Comparison of ENCODE assay signal across 11 cellular contexts in genomic region chr11:22703561-22703960, GRCh38. TPM values are rescaled to one million over a fixed set of nuclear protein-coding genes. Genes with fewer than 3 reads are reported as not detected.
DNase-seq lines count a peak whose midpoint lies in the region; ATAC-seq, FAIRE-seq and TF ChIP-seq lines count a peak whose summit lies in the region.
"Had no signal": no experiment of that assay in that cellular context is flagged by ENCODE, and none has a peak within 500 bp of the region (broad histone marks: within the 10 kb centered on the region; RNA-seq: fewer than 3 reads in every experiment).

No MANE protein-coding gene starts in this region.

- no peaks in the 10 kb centered on the region for H3K36me3 Mint-ChIP-seq in Caco-2 (ENCODE audit: insufficient read depth, unreplicated experiment)
- H3K36me3 Mint-ChIP-seq in stimulated activated memory B cell treated with anti-CD40 and anti-IgM and Interleukin-4, amounts not matched to agents 10 μg/mL and 1 μg/mL and 100 μg/mL, for 72 hours, result no peaks in the 10 kb centered on the region
- H3K36me3 Mint-ChIP-seq: activated CD4-positive, alpha-beta memory T cell treated with anti-CD3 and anti-CD28 coated beads for 36 hours had no signal

- no peaks in the 10 kb centered on the region for H3K27me3 Mint-ChIP-seq in Caco-2 (ENCODE audit: insufficient read depth, unreplicated experiment)
- H3K27me3 Mint-ChIP-seq in stimulated activated memory B cell treated with anti-CD40 and anti-IgM and Interleukin-4, amounts not matched to agents 10 μg/mL and 1 μg/mL and 100 μg/mL, for 72 hours, result peaks cover 12% of the 10 kb centered on the region
- H3K27me3 Mint-ChIP-seq: activated CD4-positive, alpha-beta memory T cell treated with anti-CD3 and anti-CD28 coated beads for 36 hours had no signal

- no peaks in the 10 kb centered on the region for H3K9me3 ChIP-seq in Caco-2

- peaks cover 47% of the 10 kb centered on the region for H3K4me1 Mint-ChIP-seq in Caco-2 (ENCODE audit: low read depth, unreplicated experiment)
- H3K4me1 Mint-ChIP-seq in stimulated activated memory B cell treated with anti-CD40 and anti-IgM and Interleukin-4, amounts not matched to agents 10 μg/mL and 1 μg/mL and 100 μg/mL, for 72 hours, result no peaks in the 10 kb centered on the region

- TSS peak; percentile 67 for BruUV-seq in Caco-2 (replicated peaks; lab: Mats Ljungman, UMichigan)

- POLR2A ChIA-PET in Caco-2 (lab: Charles Lee), result no interaction called here

- H3K9me3 Mint-ChIP-seq in Caco-2 (ENCODE audit: unreplicated experiment), result peaks cover 9% of the 10 kb centered on the region
- H3K9me3 Mint-ChIP-seq in stimulated activated memory B cell treated with anti-CD40 and anti-IgM and Interleukin-4, amounts not matched to agents 10 μg/mL and 1 μg/mL and 100 μg/mL, for 72 hours, result peaks cover 2% of the 10 kb centered on the region
- H3K9me3 Mint-ChIP-seq: activated CD4-positive, alpha-beta memory T cell treated with anti-CD3 and anti-CD28 coated beads for 36 hours had no signal

- CTCF ChIA-PET in Caco-2 (lab: Charles Lee), result no interaction called here

- peak overlapping the region; percentile 83 for H3K27ac Mint-ChIP-seq in Caco-2 (ENCODE audit: unreplicated experiment)
- no peak overlapping the region for H3K27ac Mint-ChIP-seq in stimulated activated memory B cell treated with anti-CD40 and anti-IgM and Interleukin-4, amounts not matched to agents 10 μg/mL and 1 μg/mL and 100 μg/mL, for 72 hours
- H3K27ac Mint-ChIP-seq: activated CD4-positive, alpha-beta memory T cell treated with anti-CD3 and anti-CD28 coated beads for 36 hours had no signal

- no peaks in the 10 kb centered on the region for H3K36me3 ChIP-seq in Caco-2 (ENCODE audit: control insufficient read depth, insufficient read depth, low read length)

- intact Hi-C loops in Caco-2 (cut with micrococcal nuclease; ENCODE audit: unreplicated experiment), result loop anchor here (1.0 kb wide), 2 partner anchors 23 to 29 kb away; no protein-coding TSS in a partner anchor

- peak overlapping the region; percentile 52 for H3K4me3 Mint-ChIP-seq in Caco-2 (ENCODE audit: unreplicated experiment)
- H3K4me3 Mint-ChIP-seq in stimulated activated memory B cell treated with anti-CD40 and anti-IgM and Interleukin-4, amounts not matched to agents 10 μg/mL and 1 μg/mL and 100 μg/mL, for 72 hours, result no peak overlapping the region
- H3K4me3 Mint-ChIP-seq: activated CD4-positive, alpha-beta memory T cell treated with anti-CD3 and anti-CD28 coated beads for 36 hours had no signal

- H3K27me3 ChIP-seq in Caco-2 (replicated peaks; ENCODE audit: control insufficient read depth, insufficient read depth, low read length), result no peaks in the 10 kb centered on the region

- DNase-seq in Caco-2 (no peak), NCI-H128 (lab: John Stamatoyannopoulos, UW; ENCODE audit: unreplicated experiment) (peak; percentile 83), SW480 (ENCODE audit: low spot score) (peak; percentile 72), kidney glomerular epithelial cell (lab: John Stamatoyannopoulos, UW) (peak; percentile 31), HTR-8/SVneo (ENCODE audit: insufficient read length, low spot score) (no peak), SK-N-DZ (ENCODE audit: low spot score) (no peak)

- H3K4me1 ChIP-seq in Caco-2, result peaks cover 30% of the 10 kb centered on the region

- no peak for FAIRE-seq in HTR-8/SVneo (lab: Jason Lieb, UNC)

- no peak for TF ChIP-seq CTCF in Caco-2 (IDR thresholded peaks at IDR 0.05; ENCODE audit: insufficient read depth in 1 of 2, low read depth in 1 of 2, low read length in 1 of 2, severe bottlenecking in 1 of 2, unreplicated experiment in 1 of 2)

- no peak for ATAC-seq in stimulated activated memory B cell treated with anti-CD40 and anti-IgM and Interleukin-4, amounts not matched to agents 10 μg/mL and 1 μg/mL and 100 μg/mL, for 72 hours
- no peak for ATAC-seq in GM19035 (IDR thresholded peaks at IDR 0.05; ENCODE audit: unreplicated experiment)
- ATAC-seq: sciatic nerve had no signal

- no peak overlapping the region for H3K4me3 ChIP-seq in Caco-2 (ENCODE audit: low read depth, low read length)
- H3K4me3 ChIP-seq: K562 had no signal

RNA-seq across cellular contexts. Expression of gene GAS2, which starts 37.1 kb away (rescaled TPM):
- total RNA-seq in Caco-2 (2022), result 9.4 and 11.1 TPM in 2 replicates
- 0.43 and 4.6 TPM in 2 replicates for polyA plus RNA-seq in SK-N-DZ (2014; cell fraction: cytosol; rRNA removed)
- polyA plus RNA-seq in SK-N-DZ (2014; cell fraction: nucleus; rRNA removed), result 1.6 and 2.7 TPM in 2 replicates

Comparison
In these comparisons a context has a peak if more than half of its experiments do, and no peak if none do; other contexts are left out.
1. DNase-seq: peak in NCI-H128 (single experiment), SW480 (single experiment) and kidney glomerular epithelial cell (single experiment); none in Caco-2 (0 of 2), HTR-8/SVneo (single experiment) and SK-N-DZ (single experiment).